ENCODE assay signal across 1 cellular context in the genomic region with DNA sequence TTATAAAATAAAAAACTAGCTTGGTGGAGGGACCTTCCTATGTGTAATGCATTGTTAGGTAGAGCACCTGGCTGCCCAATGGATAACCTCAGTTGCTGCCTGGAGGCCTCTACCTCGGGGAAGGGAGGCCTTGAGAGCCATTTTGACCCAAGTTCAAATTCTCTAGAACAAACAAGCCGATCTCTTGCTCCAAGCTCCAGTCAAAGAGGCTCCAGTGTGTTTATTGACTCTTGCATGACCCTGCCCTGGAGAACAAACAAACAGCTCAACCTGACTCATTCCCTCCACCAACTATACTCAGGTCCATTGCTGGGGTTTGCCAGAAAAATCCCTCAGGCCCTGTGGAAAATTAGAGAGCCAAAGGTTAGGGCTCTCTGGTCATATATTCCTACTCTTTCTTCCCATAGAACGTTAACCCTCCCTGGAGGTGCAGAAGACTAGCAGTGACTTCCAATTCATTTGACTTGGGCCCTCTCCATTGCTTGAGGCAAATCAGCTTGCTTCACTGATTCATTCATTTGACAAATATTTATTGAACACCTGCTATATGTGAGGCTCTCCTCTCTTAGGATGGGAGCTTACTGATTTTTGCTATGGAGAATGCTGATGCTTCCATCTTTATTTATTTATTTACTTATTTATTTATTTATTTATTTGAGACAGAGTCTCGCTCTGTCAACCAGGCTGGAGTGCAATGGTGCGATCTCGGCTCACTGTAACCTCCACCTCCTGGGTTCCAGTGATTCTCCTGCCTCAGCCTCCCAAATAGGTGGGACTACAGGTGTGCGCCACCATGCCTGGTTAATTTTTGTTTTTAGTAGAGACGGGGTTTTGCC.
TF ChIP-seq lines count a peak whose summit lies in the region.

No MANE protein-coding gene starts in this region.

TF ChIP-seq in HepG2, 621 proteins besides CTCF, POLR2A, EP300 and RAD21 (continued from another document and continues in another):
- no peak for TF ChIP-seq ZBTB40 (IDR thresholded peaks at IDR 0.05)
- peak; percentile 27; the same call in 1 of the 2 replicates for TF ChIP-seq ZBTB40 (CRISPR knock-in tag; IDR thresholded peaks at IDR 0.05)
- TF ChIP-seq ZKSCAN5 (CRISPR knock-in tag; IDR thresholded peaks at IDR 0.05) = no peak
- no peak for TF ChIP-seq NFKB2 (CRISPR knock-in tag; IDR thresholded peaks at IDR 0.05; ENCODE audit: borderline replicate concordance)
- peak; percentile 95 for TF ChIP-seq HMG20A (CRISPR knock-in tag; IDR thresholded peaks at IDR 0.05; ENCODE audit: borderline replicate concordance)
- peak; percentile 55; the same call in 1 of the 2 replicates for TF ChIP-seq CEBPB (IDR thresholded peaks at IDR 0.05; ENCODE audit: borderline replicate concordance, low read depth, low read length)
- no peak for TF ChIP-seq ZNF646 (CRISPR knock-in tag; IDR thresholded peaks at IDR 0.05)
- no peak for TF ChIP-seq ZSCAN20 (CRISPR knock-in tag; IDR thresholded peaks at IDR 0.05; ENCODE audit: borderline replicate concordance)
- TF ChIP-seq CREB1 (IDR thresholded peaks at IDR 0.05) = no peak
- TF ChIP-seq CREB1 (CRISPR knock-in tag; IDR thresholded peaks at IDR 0.05) = peak; percentile 71; the same call in 1 of the 2 replicates
- TF ChIP-seq, protein P1, sequence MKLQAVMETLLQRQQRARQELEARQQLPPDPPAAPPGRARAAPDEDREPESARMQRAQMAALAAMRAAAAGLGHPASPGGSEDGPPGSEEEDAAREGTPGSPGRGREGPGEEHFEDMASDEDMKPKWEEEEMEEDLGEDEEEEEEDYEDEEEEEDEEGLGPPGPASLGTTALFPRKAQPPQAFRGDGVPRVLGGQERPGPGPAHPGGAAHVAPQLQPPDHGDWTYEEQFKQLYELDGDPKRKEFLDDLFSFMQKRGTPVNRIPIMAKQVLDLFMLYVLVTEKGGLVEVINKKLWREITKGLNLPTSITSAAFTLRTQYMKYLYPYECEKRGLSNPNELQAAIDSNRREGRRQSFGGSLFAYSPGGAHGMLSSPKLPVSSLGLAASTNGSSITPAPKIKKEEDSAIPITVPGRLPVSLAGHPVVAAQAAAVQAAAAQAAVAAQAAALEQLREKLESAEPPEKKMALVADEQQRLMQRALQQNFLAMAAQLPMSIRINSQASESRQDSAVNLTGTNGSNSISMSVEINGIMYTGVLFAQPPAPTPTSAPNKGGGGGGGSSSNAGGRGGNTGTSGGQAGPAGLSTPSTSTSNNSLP (IDR thresholded peaks at IDR 0.05; ENCODE audit: low read depth, low read length) = no peak; the same call in 1 of the 2 replicates
- peak; percentile 18; the same call in 1 of the 2 replicates for TF ChIP-seq KMT2A (CRISPR knock-in tag; IDR thresholded peaks at IDR 0.05)
- peak; percentile 90 for TF ChIP-seq FOSL1 (CRISPR knock-in tag; IDR thresholded peaks at IDR 0.05; ENCODE audit: borderline replicate concordance)
- no peak for TF ChIP-seq PTBP1 (IDR thresholded peaks at IDR 0.05; ENCODE audit: low read depth, low read length, poor library complexity, severe bottlenecking)
- no peak for TF ChIP-seq ZNF558 (CRISPR knock-in tag; IDR thresholded peaks at IDR 0.05; ENCODE audit: borderline replicate concordance)
- peak; percentile 78; the same call in 1 of the 2 replicates for TF ChIP-seq ZNF788 (CRISPR knock-in tag; IDR thresholded peaks at IDR 0.05; ENCODE audit: borderline replicate concordance)
- no peak for TF ChIP-seq PCBP1 (IDR thresholded peaks at IDR 0.05; ENCODE audit: borderline replicate concordance, low read depth, low read length)
- no peak for TF ChIP-seq SNAI1 (CRISPR knock-in tag; IDR thresholded peaks at IDR 0.05; ENCODE audit: borderline replicate concordance)
- TF ChIP-seq TAF1 (CRISPR knock-in tag; IDR thresholded peaks at IDR 0.05) = no peak
- TF ChIP-seq ZBTB7B (CRISPR knock-in tag; IDR thresholded peaks at IDR 0.05) = peak; percentile 65; the same call in 1 of the 2 replicates
- TF ChIP-seq, protein P2, sequence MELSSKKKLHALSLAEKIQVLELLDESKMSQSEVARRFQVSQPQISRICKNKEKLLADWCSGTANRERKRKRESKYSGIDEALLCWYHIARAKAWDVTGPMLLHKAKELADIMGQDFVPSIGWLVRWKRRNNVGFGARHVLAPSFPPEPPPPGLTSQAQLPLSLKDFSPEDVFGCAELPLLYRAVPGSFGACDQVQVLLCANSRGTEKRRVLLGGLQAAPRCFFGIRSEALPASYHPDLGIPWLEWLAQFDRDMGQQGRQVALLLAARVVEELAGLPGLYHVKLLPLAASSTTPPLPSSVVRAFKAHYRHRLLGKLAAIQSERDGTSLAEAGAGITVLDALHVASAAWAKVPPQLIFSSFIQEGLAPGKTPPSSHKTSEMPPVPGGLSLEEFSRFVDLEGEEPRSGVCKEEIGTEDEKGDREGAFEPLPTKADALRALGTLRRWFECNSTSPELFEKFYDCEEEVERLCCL (CRISPR knock-in tag; IDR thresholded peaks at IDR 0.05; ENCODE audit: borderline replicate concordance) = no peak
- no peak for TF ChIP-seq ZNF607 (CRISPR knock-in tag; IDR thresholded peaks at IDR 0.05; ENCODE audit: borderline replicate concordance)
- TF ChIP-seq, protein P3, sequence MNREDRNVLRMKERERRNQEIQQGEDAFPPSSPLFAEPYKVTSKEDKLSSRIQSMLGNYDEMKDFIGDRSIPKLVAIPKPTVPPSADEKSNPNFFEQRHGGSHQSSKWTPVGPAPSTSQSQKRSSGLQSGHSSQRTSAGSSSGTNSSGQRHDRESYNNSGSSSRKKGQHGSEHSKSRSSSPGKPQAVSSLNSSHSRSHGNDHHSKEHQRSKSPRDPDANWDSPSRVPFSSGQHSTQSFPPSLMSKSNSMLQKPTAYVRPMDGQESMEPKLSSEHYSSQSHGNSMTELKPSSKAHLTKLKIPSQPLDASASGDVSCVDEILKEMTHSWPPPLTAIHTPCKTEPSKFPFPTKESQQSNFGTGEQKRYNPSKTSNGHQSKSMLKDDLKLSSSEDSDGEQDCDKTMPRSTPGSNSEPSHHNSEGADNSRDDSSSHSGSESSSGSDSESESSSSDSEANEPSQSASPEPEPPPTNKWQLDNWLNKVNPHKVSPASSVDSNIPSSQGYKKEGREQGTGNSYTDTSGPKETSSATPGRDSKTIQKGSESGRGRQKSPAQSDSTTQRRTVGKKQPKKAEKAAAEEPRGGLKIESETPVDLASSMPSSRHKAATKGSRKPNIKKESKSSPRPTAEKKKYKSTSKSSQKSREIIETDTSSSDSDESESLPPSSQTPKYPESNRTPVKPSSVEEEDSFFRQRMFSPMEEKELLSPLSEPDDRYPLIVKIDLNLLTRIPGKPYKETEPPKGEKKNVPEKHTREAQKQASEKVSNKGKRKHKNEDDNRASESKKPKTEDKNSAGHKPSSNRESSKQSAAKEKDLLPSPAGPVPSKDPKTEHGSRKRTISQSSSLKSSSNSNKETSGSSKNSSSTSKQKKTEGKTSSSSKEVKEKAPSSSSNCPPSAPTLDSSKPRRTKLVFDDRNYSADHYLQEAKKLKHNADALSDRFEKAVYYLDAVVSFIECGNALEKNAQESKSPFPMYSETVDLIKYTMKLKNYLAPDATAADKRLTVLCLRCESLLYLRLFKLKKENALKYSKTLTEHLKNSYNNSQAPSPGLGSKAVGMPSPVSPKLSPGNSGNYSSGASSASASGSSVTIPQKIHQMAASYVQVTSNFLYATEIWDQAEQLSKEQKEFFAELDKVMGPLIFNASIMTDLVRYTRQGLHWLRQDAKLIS (CRISPR knock-in tag; IDR thresholded peaks at IDR 0.05) = peak; percentile 48; the same call in 1 of the 2 replicates
